1 cellular context compared by ENCODE assay signal in genomic region chr12:9064201-9064814, GRCh38.
TF ChIP-seq lines count a peak whose summit lies in the region.

No MANE protein-coding gene starts in this region.

TF ChIP-seq in HepG2, 621 proteins besides CTCF, POLR2A, EP300 and RAD21 (continued from another document and continues in another):
- no peak for TF ChIP-seq ZBTB26 (CRISPR knock-in tag; IDR thresholded peaks at IDR 0.05; ENCODE audit: borderline replicate concordance)
- TF ChIP-seq MIER3 (CRISPR knock-in tag; IDR thresholded peaks at IDR 0.05; ENCODE audit: borderline replicate concordance) = peak; percentile 27; the same call in 1 of the 2 replicates
- no peak for TF ChIP-seq ZNF468 (CRISPR knock-in tag; IDR thresholded peaks at IDR 0.05)
- TF ChIP-seq ZNF557 (CRISPR knock-in tag; IDR thresholded peaks at IDR 0.05) = no peak
- no peak for TF ChIP-seq TOE1 (CRISPR knock-in tag; IDR thresholded peaks at IDR 0.05)
- no peak for TF ChIP-seq TRIM24 (CRISPR knock-in tag; IDR thresholded peaks at IDR 0.05)
- no peak for TF ChIP-seq ZNF83 (CRISPR knock-in tag; IDR thresholded peaks at IDR 0.05; ENCODE audit: borderline replicate concordance)
- 0 out of 2 replicates have a peak, but pooled peaks have one; percentile 6 for TF ChIP-seq ZBTB3 (CRISPR knock-in tag; IDR thresholded peaks at IDR 0.05; ENCODE audit: borderline replicate concordance, low read depth)
- TF ChIP-seq TMF1 (CRISPR knock-in tag; IDR thresholded peaks at IDR 0.05; ENCODE audit: low read depth) = no peak
- TF ChIP-seq XRCC5 (optimal IDR thresholded peaks at IDR 0.05; ENCODE audit: low read length) = peak; percentile 21
- no peak for TF ChIP-seq FOXK1 (CRISPR knock-in tag; IDR thresholded peaks at IDR 0.05; ENCODE audit: borderline replicate concordance, low read depth)
- 0 out of 2 replicates have a peak, but pooled peaks have one; percentile 41 for TF ChIP-seq FOXO1 (CRISPR knock-in tag; IDR thresholded peaks at IDR 0.05)
- TF ChIP-seq ZNF572 (CRISPR knock-in tag; IDR thresholded peaks at IDR 0.05) = 0 out of 2 replicates have a peak, but pooled peaks have one; percentile 41
- TF ChIP-seq ZSCAN22 (CRISPR knock-in tag; IDR thresholded peaks at IDR 0.05) = peak; percentile 99
- no peak for TF ChIP-seq NAIF1 (CRISPR knock-in tag; IDR thresholded peaks at IDR 0.05; ENCODE audit: borderline replicate concordance)
- TF ChIP-seq THAP9 (CRISPR knock-in tag; IDR thresholded peaks at IDR 0.05; ENCODE audit: borderline replicate concordance) = peak; percentile 36; the same call in 1 of the 2 replicates
- TF ChIP-seq ZNF143 (CRISPR knock-in tag; IDR thresholded peaks at IDR 0.05) = no peak
- TF ChIP-seq ZNF777 (CRISPR knock-in tag; IDR thresholded peaks at IDR 0.05) = no peak; the same call in 1 of the 2 replicates
- no peak for TF ChIP-seq KLF11 (CRISPR knock-in tag; IDR thresholded peaks at IDR 0.05)
- peak; percentile 89 to 96 for TF ChIP-seq HMGXB4 (CRISPR knock-in tag; IDR thresholded peaks at IDR 0.05; ENCODE audit: borderline replicate concordance in 1 of 2, low read depth in 1 of 2)
- TF ChIP-seq ZNF784 (CRISPR knock-in tag; IDR thresholded peaks at IDR 0.05; ENCODE audit: borderline replicate concordance) = no peak
- no peak for TF ChIP-seq MAX (IDR thresholded peaks at IDR 0.05)
- no peak; the same call in 1 of the 2 replicates for TF ChIP-seq HNF4A (CRISPR knock-in tag; IDR thresholded peaks at IDR 0.05)
- TF ChIP-seq ZFYVE20 (CRISPR knock-in tag; IDR thresholded peaks at IDR 0.05; ENCODE audit: borderline replicate concordance, low read depth) = no peak
- TF ChIP-seq ERF (CRISPR knock-in tag; IDR thresholded peaks at IDR 0.05) = 0 out of 2 replicates have a peak, but pooled peaks have one; percentile 41
- TF ChIP-seq ZNF740 (CRISPR knock-in tag; IDR thresholded peaks at IDR 0.05) = no peak
- peak; percentile 83 for TF ChIP-seq DMAP1 (CRISPR knock-in tag; IDR thresholded peaks at IDR 0.05)
- no peak for TF ChIP-seq ZNF615 (CRISPR knock-in tag; IDR thresholded peaks at IDR 0.05; ENCODE audit: borderline replicate concordance)
- no peak for TF ChIP-seq MBD4 (IDR thresholded peaks at IDR 0.05; ENCODE audit: borderline replicate concordance, low read length)
- TF ChIP-seq GMEB2 (CRISPR knock-in tag; IDR thresholded peaks at IDR 0.05; ENCODE audit: low read depth) = no peak
- TF ChIP-seq ATF3 (CRISPR knock-in tag; IDR thresholded peaks at IDR 0.05) = no peak
- no peak for TF ChIP-seq RFXANK (CRISPR knock-in tag; IDR thresholded peaks at IDR 0.05)
- TF ChIP-seq RORA (CRISPR knock-in tag; IDR thresholded peaks at IDR 0.05) = no peak
- 0 out of 2 replicates have a peak, but pooled peaks have one; percentile 43 for TF ChIP-seq ZNF329 (CRISPR knock-in tag; IDR thresholded peaks at IDR 0.05; ENCODE audit: low read depth)
- TF ChIP-seq ZBTB38 (CRISPR knock-in tag; IDR thresholded peaks at IDR 0.05) = peak; percentile 33; the same call in 1 of the 2 replicates
- no peak for TF ChIP-seq ZNF510 (CRISPR knock-in tag; IDR thresholded peaks at IDR 0.05; ENCODE audit: low read depth)
- TF ChIP-seq RNF2 (conservative IDR thresholded peaks at IDR 0.05; ENCODE audit: low read depth) = 0 out of 2 replicates have a peak, but pooled peaks have one; percentile 31
- TF ChIP-seq CREBL2 (CRISPR knock-in tag; IDR thresholded peaks at IDR 0.05; ENCODE audit: borderline replicate concordance) = no peak
- TF ChIP-seq BCL3 (CRISPR knock-in tag; IDR thresholded peaks at IDR 0.05) = peak; percentile 78; the same call in 1 of the 2 replicates
- peak; percentile 79 for TF ChIP-seq ZNF788 (CRISPR knock-in tag; IDR thresholded peaks at IDR 0.05; ENCODE audit: borderline replicate concordance)
- TF ChIP-seq PHB2 (IDR thresholded peaks at IDR 0.05; ENCODE audit: partially characterized antibody) = no peak
- peak; percentile 74; the same call in 1 of the 2 replicates for TF ChIP-seq ZBTB7B (CRISPR knock-in tag; IDR thresholded peaks at IDR 0.05)
- peak; percentile 49; the same call in 1 of the 2 replicates for TF ChIP-seq CEBPG (CRISPR knock-in tag; IDR thresholded peaks at IDR 0.05)
- peak; percentile 69; the same call in 1 of the 2 replicates for TF ChIP-seq HNF1B (CRISPR knock-in tag; IDR thresholded peaks at IDR 0.05)
- TF ChIP-seq NCOR1 (IDR thresholded peaks at IDR 0.05; ENCODE audit: borderline replicate concordance, low read length) = no peak
- TF ChIP-seq ZNF136 (CRISPR knock-in tag; IDR thresholded peaks at IDR 0.05; ENCODE audit: low read depth) = no peak
- no peak for TF ChIP-seq REST (IDR thresholded peaks at IDR 0.05; ENCODE audit: borderline replicate concordance in 1 of 2, low read depth in 1 of 2, low read length in 2 of 2)
- TF ChIP-seq GATAD2A (CRISPR knock-in tag; IDR thresholded peaks at IDR 0.05) = peak; percentile 20; the same call in 1 of the 2 replicates
- TF ChIP-seq ZNF292 (CRISPR knock-in tag; IDR thresholded peaks at IDR 0.05; ENCODE audit: borderline replicate concordance, low read depth) = no peak
- TF ChIP-seq REPIN1 (CRISPR knock-in tag; IDR thresholded peaks at IDR 0.05; ENCODE audit: borderline replicate concordance, low read depth) = no peak
